ENCODE assay signal across 18 cellular contexts in genomic region chr1:48644950-48645605, GRCh38.
DNase-seq lines count a peak whose midpoint lies in the region; ATAC-seq and TF ChIP-seq lines count a peak whose summit lies in the region.
"Had no signal": no experiment of that assay in that cellular context is flagged by ENCODE, and none has a peak within 500 bp of the region (broad histone marks: within the 10 kb centered on the region; RNA-seq: fewer than 3 reads in every experiment).

No MANE protein-coding gene starts in this region.

- CTCF ChIA-PET in WTC11 (lab: Charles Lee): interaction anchor here (1.3 to 3.8 kb wide), 2 partner anchors 32 to 147 kb away, joined by 4 to 20 read pairs; no protein-coding TSS in a partner anchor

- H3K9me2 ChIP-seq in Karpas-422 (replicated peaks; ENCODE audit: insufficient read depth, low read length): no peaks in the 10 kb centered on the region

- DNase-seq in Ammon's horn (ENCODE audit: low spot score) (peak; percentile 17), NCI-H1105 (lab: John Stamatoyannopoulos, UW) (peak; percentile 63), NCI-H2171 (lab: John Stamatoyannopoulos, UW) (peak; percentile 82), WTC11 (ENCODE audit: low spot score) (no peak), Karpas-422 (no peak), progenitor cell of endocrine pancreas (ENCODE audit: low spot score, unreplicated experiment) (no peak)
- no peak for DNase-seq in central memory CD4-positive, alpha-beta T cell
- DNase-seq: GM23248; mesenchymal stem cell; NK-92 treated with Interleukin-12 subunit alpha and Interleukin-12 subunit beta, amount 100 ng/mL, for 24 hours; RPMI8226; stomach had no signal

- H3K4me3 Mint-ChIP-seq in WTC11 (no peak overlapping the region), progenitor cell of endocrine pancreas (ENCODE audit: low read depth) (no peak overlapping the region)
- H3K4me3 Mint-ChIP-seq in activated T-helper 17 cell treated with anti-CD3 and anti-CD28 coated beads, Interleukin-2, amount 50 U/mL, for 72 hours: no peak overlapping the region
- H3K4me3 Mint-ChIP-seq: central memory CD8-positive, alpha-beta T cell; natural killer cell treated with Interleukin-12 subunit alpha and Interleukin-12 subunit beta and Interleukin-15 and Interleukin-18, amount 100 ng/mL, for 72 hours had no signal

- H3K79me2 ChIP-seq in Karpas-422 (ENCODE audit: low read length): no peaks in the 10 kb centered on the region
- H3K79me2 ChIP-seq: hepatocyte had no signal

- TF ChIP-seq CTCF in WTC11 (IDR thresholded peaks at IDR 0.05) (no peak), progenitor cell of endocrine pancreas (IDR thresholded peaks at IDR 0.05; ENCODE audit: unreplicated experiment) (no peak)

- H3K4me1 ChIP-seq in Karpas-422 (ENCODE audit: low read length): no peaks in the 10 kb centered on the region
- H3K4me1 ChIP-seq: stomach had no signal

- no peak overlapping the region for H3K4me3 ChIP-seq in Karpas-422 (ENCODE audit: low read length)
- H3K4me3 ChIP-seq: GM12878, GM23248, hepatocyte, stomach had no signal

- H3K4me1 Mint-ChIP-seq in WTC11: peaks cover 25% of the 10 kb centered on the region
- no peaks in the 10 kb centered on the region for H3K4me1 Mint-ChIP-seq in activated T-helper 17 cell treated with anti-CD3 and anti-CD28 coated beads, Interleukin-2, amount 50 U/mL, for 72 hours
- peaks cover 7% of the 10 kb centered on the region for H3K4me1 Mint-ChIP-seq in progenitor cell of endocrine pancreas (ENCODE audit: low read depth)
- H3K4me1 Mint-ChIP-seq: central memory CD8-positive, alpha-beta T cell had no signal

- H3K9me3 ChIP-seq in Karpas-422 (ENCODE audit: low read length): no peaks in the 10 kb centered on the region
- H3K9me3 ChIP-seq: stomach had no signal

- H4K20me1 ChIP-seq in Karpas-422 (ENCODE audit: insufficient read depth, low read depth, low read length): no peaks in the 10 kb centered on the region

- H3K27me3 Mint-ChIP-seq in WTC11 (ENCODE audit: low read depth) (peaks cover 11% of the 10 kb centered on the region), progenitor cell of endocrine pancreas (peaks cover 28% of the 10 kb centered on the region)
- peaks cover 12% of the 10 kb centered on the region for H3K27me3 Mint-ChIP-seq in activated T-helper 17 cell treated with anti-CD3 and anti-CD28 coated beads, Interleukin-2, amount 50 U/mL, for 72 hours

- no peaks in the 10 kb centered on the region for H3K36me3 ChIP-seq in Karpas-422 (ENCODE audit: insufficient read depth, low read length)
- H3K36me3 ChIP-seq: stomach had no signal

- H3K27ac Mint-ChIP-seq in WTC11 (no peak overlapping the region), progenitor cell of endocrine pancreas (no peak overlapping the region)
- no peak overlapping the region for H3K27ac Mint-ChIP-seq in activated T-helper 17 cell treated with anti-CD3 and anti-CD28 coated beads, Interleukin-2, amount 50 U/mL, for 72 hours
- H3K27ac Mint-ChIP-seq: natural killer cell treated with Interleukin-12 subunit alpha and Interleukin-12 subunit beta and Interleukin-15 and Interleukin-18, amount 100 ng/mL, for 72 hours had no signal

- ATAC-seq in WTC11: 0 out of 2 replicates have a peak, but pooled peaks have one; percentile 9
- no peak for ATAC-seq in activated T-helper 17 cell treated with anti-CD3 and anti-CD28 coated beads, Interleukin-2, amount 50 U/mL, for 72 hours (replicated peaks)
- ATAC-seq: GM12878; natural killer cell treated with Interleukin-12 subunit alpha and Interleukin-12 subunit beta and Interleukin-15 and Interleukin-18, amount 100 ng/mL, for 72 hours had no signal

- H2AFZ ChIP-seq in Karpas-422 (ENCODE audit: low read length): no peak overlapping the region
- H2AFZ ChIP-seq: GM23248, hepatocyte had no signal

- no peaks in the 10 kb centered on the region for H3K27me3 ChIP-seq in Karpas-422 (ENCODE audit: low read length)
- H3K27me3 ChIP-seq: stomach had no signal

- H3K36me3 Mint-ChIP-seq in WTC11 (no peaks in the 10 kb centered on the region), progenitor cell of endocrine pancreas (ENCODE audit: insufficient read depth) (no peaks in the 10 kb centered on the region)
- no peaks in the 10 kb centered on the region for H3K36me3 Mint-ChIP-seq in activated T-helper 17 cell treated with anti-CD3 and anti-CD28 coated beads, Interleukin-2, amount 50 U/mL, for 72 hours (ENCODE audit: low read depth)
- H3K36me3 Mint-ChIP-seq: natural killer cell treated with Interleukin-12 subunit alpha and Interleukin-12 subunit beta and Interleukin-15 and Interleukin-18, amount 100 ng/mL, for 72 hours had no signal

- no peak overlapping the region for H3K9ac ChIP-seq in Karpas-422 (ENCODE audit: low read length)
- H3K9ac ChIP-seq: GM23248 had no signal

- POLR2A ChIA-PET in WTC11 (lab: Charles Lee): no interaction called here

- H3K9me3 Mint-ChIP-seq in WTC11: no peaks in the 10 kb centered on the region
- no peaks in the 10 kb centered on the region for H3K9me3 Mint-ChIP-seq in activated T-helper 17 cell treated with anti-CD3 and anti-CD28 coated beads, Interleukin-2, amount 50 U/mL, for 72 hours
- H3K9me3 Mint-ChIP-seq in progenitor cell of endocrine pancreas (ENCODE audit: low read depth): no peaks in the 10 kb centered on the region
- H3K9me3 Mint-ChIP-seq: central memory CD8-positive, alpha-beta T cell; natural killer cell treated with Interleukin-12 subunit alpha and Interleukin-12 subunit beta and Interleukin-15 and Interleukin-18, amount 100 ng/mL, for 72 hours had no signal

- no peak overlapping the region for H3K4me2 ChIP-seq in Karpas-422 (ENCODE audit: low read depth, low read length, poor library complexity, severe bottlenecking)
- H3K4me2 ChIP-seq: hepatocyte had no signal

- H3K27ac ChIP-seq in Karpas-422 (ENCODE audit: low read length): no peak overlapping the region
- H3K27ac ChIP-seq: GM23248, hepatocyte, stomach, VCaP had no signal

TF ChIP-seq in WTC11, 78 proteins besides CTCF, POLR2A, EP300 and RAD21:
- TF ChIP-seq ZMAT4 (CRISPR knock-in tag; IDR thresholded peaks at IDR 0.05) (no peak), RELA (CRISPR knock-in tag; IDR thresholded peaks at IDR 0.05; ENCODE audit: borderline replicate concordance) (no peak)

Comparison
In these comparisons a context has a peak if more than half of its experiments do, and no peak if none do; other contexts are left out.
1. DNase-seq: peak in Ammon's horn (single experiment), NCI-H1105 (single experiment) and NCI-H2171 (single experiment); none in WTC11 (single experiment), Karpas-422 (single experiment), central memory CD4-positive, alpha-beta T cell (single experiment) and progenitor cell of endocrine pancreas (single experiment).